7 cellular contexts compared by ENCODE assay signal in the genomic region with DNA sequence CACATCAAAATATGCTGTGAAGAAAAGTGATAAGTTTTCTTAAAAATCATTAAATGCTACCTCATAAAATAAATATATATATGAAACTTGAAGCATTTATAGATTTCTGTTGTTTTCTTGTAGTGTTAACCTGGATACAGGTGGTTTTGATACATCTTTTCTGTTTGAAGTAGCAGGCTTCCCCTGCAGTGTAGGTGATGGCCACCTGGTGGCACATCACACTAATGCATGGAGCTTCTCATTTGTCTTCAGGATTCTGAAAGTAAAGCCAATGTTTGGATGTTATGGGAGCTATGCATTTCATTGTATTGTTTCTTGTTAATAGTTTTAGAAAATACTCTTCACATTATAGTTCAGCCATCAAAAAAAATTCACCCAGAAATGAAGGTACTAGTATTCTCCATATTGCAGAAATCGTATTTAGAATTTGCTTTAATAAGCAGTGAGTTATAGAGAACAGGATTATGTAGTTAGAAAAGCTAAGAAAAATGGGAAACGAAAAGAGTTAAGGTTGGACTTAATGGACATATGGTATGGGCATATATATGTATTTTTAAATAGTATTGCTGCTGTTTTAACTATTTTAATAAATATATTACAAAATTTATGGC. TPM values are rescaled to one million over a fixed set of nuclear protein-coding genes. Genes with fewer than 3 reads are reported as not detected.
DNase-seq lines count a peak whose midpoint lies in the region; ATAC-seq, FAIRE-seq and TF ChIP-seq lines count a peak whose summit lies in the region.

No MANE protein-coding gene starts in this region.

- H3K4me3 ChIP-seq in OCI-LY1 (ENCODE audit: low read depth, low read length, poor library complexity, severe bottlenecking) = no peak overlapping the region

- peaks cover 33% of the 10 kb centered on the region for H3K36me3 Mint-ChIP-seq in osteocyte (ENCODE audit: unreplicated experiment)
- peaks cover 20% of the 10 kb centered on the region for H3K36me3 Mint-ChIP-seq in activated T-helper 1 cell treated with anti-CD3 and anti-CD28 coated beads, Interleukin-12 subunit alpha, Interleukin-12 subunit beta, Interleukin-2, Interleukin-4 antibody, amounts not matched to agents 30 ng/mL and 10 ng/mL and 1 ng/mL, durations not matched to agents 14 hours and 24 hours and 36 hours (ENCODE audit: low read depth)

- H3K4me1 ChIP-seq in OCI-LY1 (ENCODE audit: insufficient read depth, low read length, severe bottlenecking) = no peaks in the 10 kb centered on the region

- no peak overlapping the region for H3K4me2 ChIP-seq in OCI-LY1 (ENCODE audit: low read length)

- H2AFZ ChIP-seq in OCI-LY1 (ENCODE audit: low read length) = no peak overlapping the region

- no peak overlapping the region for H3K27ac Mint-ChIP-seq in osteocyte (ENCODE audit: unreplicated experiment)
- no peak overlapping the region for H3K27ac Mint-ChIP-seq in activated T-helper 1 cell treated with anti-CD3 and anti-CD28 coated beads, Interleukin-12 subunit alpha, Interleukin-12 subunit beta, Interleukin-2, Interleukin-4 antibody, amounts not matched to agents 30 ng/mL and 10 ng/mL and 1 ng/mL, durations not matched to agents 14 hours and 24 hours and 36 hours

- DNase-seq in ELF-1 (ENCODE audit: low read depth, low spot score) (peak; percentile 30), osteocyte (ENCODE audit: extremely low spot score, unreplicated experiment) (no peak)
- DNase-seq in activated T-helper 1 cell treated with anti-CD3 and anti-CD28 coated beads, Interleukin-12 subunit alpha, Interleukin-12 subunit beta, Interleukin-2, Interleukin-4 antibody, amounts not matched to agents 30 ng/mL and 10 ng/mL and 1 ng/mL, durations not matched to agents 14 hours and 24 hours and 36 hours (ENCODE audit: low spot score) = no peak

- no peak overlapping the region for H3K27ac ChIP-seq in OCI-LY1 (ENCODE audit: low read depth, low read length, poor library complexity, severe bottlenecking)

- no peak overlapping the region for H3K4me3 Mint-ChIP-seq in osteocyte (ENCODE audit: unreplicated experiment)
- no peak overlapping the region for H3K4me3 Mint-ChIP-seq in activated T-helper 1 cell treated with anti-CD3 and anti-CD28 coated beads, Interleukin-12 subunit alpha, Interleukin-12 subunit beta, Interleukin-2, Interleukin-4 antibody, amounts not matched to agents 30 ng/mL and 10 ng/mL and 1 ng/mL, durations not matched to agents 14 hours and 24 hours and 36 hours

- intact Hi-C loops in activated T-helper 1 cell treated with anti-CD3 and anti-CD28 coated beads, Interleukin-12 subunit alpha, Interleukin-12 subunit beta, Interleukin-2, Interleukin-4 antibody, amounts not matched to agents 30 ng/mL and 10 ng/mL and 1 ng/mL, durations not matched to agents 14 hours and 24 hours and 36 hours (cut with micrococcal nuclease) = loop anchor here (2.0 kb wide), 4 partner anchors 36 to 858 kb away; no protein-coding TSS in a partner anchor

- H3K4me1 Mint-ChIP-seq in osteocyte (ENCODE audit: unreplicated experiment) = no peaks in the 10 kb centered on the region
- H3K4me1 Mint-ChIP-seq in activated T-helper 1 cell treated with anti-CD3 and anti-CD28 coated beads, Interleukin-12 subunit alpha, Interleukin-12 subunit beta, Interleukin-2, Interleukin-4 antibody, amounts not matched to agents 30 ng/mL and 10 ng/mL and 1 ng/mL, durations not matched to agents 14 hours and 24 hours and 36 hours (ENCODE audit: low read depth) = peaks cover 21% of the 10 kb centered on the region

- FAIRE-seq in colon (lab: Jason Lieb, UNC) = peak; percentile 33

- no peaks in the 10 kb centered on the region for H3K27me3 ChIP-seq in OCI-LY1 (ENCODE audit: insufficient read depth, low read length)

- no peaks in the 10 kb centered on the region for H3K79me2 ChIP-seq in OCI-LY1 (ENCODE audit: insufficient read depth, low read length)

- peak; percentile 94 for TF ChIP-seq CTCF in OCI-LY1 (IDR thresholded peaks at IDR 0.05; ENCODE audit: low read length)
- peak; percentile 76 for TF ChIP-seq CTCF in osteocyte (IDR thresholded peaks at IDR 0.05)

- H3K27me3 Mint-ChIP-seq in osteocyte (ENCODE audit: unreplicated experiment) = no peaks in the 10 kb centered on the region
- no peaks in the 10 kb centered on the region for H3K27me3 Mint-ChIP-seq in activated T-helper 1 cell treated with anti-CD3 and anti-CD28 coated beads, Interleukin-12 subunit alpha, Interleukin-12 subunit beta, Interleukin-2, Interleukin-4 antibody, amounts not matched to agents 30 ng/mL and 10 ng/mL and 1 ng/mL, durations not matched to agents 14 hours and 24 hours and 36 hours (ENCODE audit: insufficient read depth)

- H3K36me3 ChIP-seq in OCI-LY1 (ENCODE audit: insufficient read depth, low read length) = peaks cover 46% of the 10 kb centered on the region

- H3K9me2 ChIP-seq in OCI-LY1 (ENCODE audit: low read depth, low read length) = no peaks in the 10 kb centered on the region

- H3K9me3 Mint-ChIP-seq in osteocyte (ENCODE audit: unreplicated experiment) = no peaks in the 10 kb centered on the region
- H3K9me3 Mint-ChIP-seq in activated T-helper 1 cell treated with anti-CD3 and anti-CD28 coated beads, Interleukin-12 subunit alpha, Interleukin-12 subunit beta, Interleukin-2, Interleukin-4 antibody, amounts not matched to agents 30 ng/mL and 10 ng/mL and 1 ng/mL, durations not matched to agents 14 hours and 24 hours and 36 hours = no peaks in the 10 kb centered on the region

- H3K9ac ChIP-seq in OCI-LY1 (ENCODE audit: low read length) = no peak overlapping the region

- no peaks in the 10 kb centered on the region for H4K20me1 ChIP-seq in OCI-LY1 (ENCODE audit: insufficient read depth, low read length)

- no peaks in the 10 kb centered on the region for H3F3A ChIP-seq in OCI-LY1 (ENCODE audit: insufficient read depth, low read length)

- ATAC-seq in GM19372 (IDR thresholded peaks at IDR 0.05; ENCODE audit: low read depth, unreplicated experiment) (peak; percentile 85), HG03354 (IDR thresholded peaks at IDR 0.05; ENCODE audit: poor library complexity, severe bottlenecking, unreplicated experiment) (peak; percentile 89)

- H3K9me3 ChIP-seq in OCI-LY1 (ENCODE audit: low read length) = no peaks in the 10 kb centered on the region

RNA-seq across cellular contexts. Expression of gene GPR180, which starts 18.7 kb away (rescaled TPM):
- 6.5 and 6.7 TPM in 2 replicates for total RNA-seq in osteocyte
- total RNA-seq in activated T-helper 1 cell treated with anti-CD3 and anti-CD28 coated beads, Interleukin-12 subunit alpha, Interleukin-12 subunit beta, Interleukin-2, Interleukin-4 antibody, amounts not matched to agents 30 ng/mL and 10 ng/mL and 1 ng/mL, durations not matched to agents 14 hours and 24 hours and 36 hours = 9.6 and 11.1 TPM in 2 replicates

RNA-seq across cellular contexts. Expression of gene TGDS, which starts 24.4 kb away (rescaled TPM):
- total RNA-seq in osteocyte = 7.2 and 8.2 TPM in 2 replicates
- 29.7 TPM in 2 replicates for total RNA-seq in activated T-helper 1 cell treated with anti-CD3 and anti-CD28 coated beads, Interleukin-12 subunit alpha, Interleukin-12 subunit beta, Interleukin-2, Interleukin-4 antibody, amounts not matched to agents 30 ng/mL and 10 ng/mL and 1 ng/mL, durations not matched to agents 14 hours and 24 hours and 36 hours
